Comparison of ENCODE assay signal across 19 cellular contexts in the genomic region with DNA sequence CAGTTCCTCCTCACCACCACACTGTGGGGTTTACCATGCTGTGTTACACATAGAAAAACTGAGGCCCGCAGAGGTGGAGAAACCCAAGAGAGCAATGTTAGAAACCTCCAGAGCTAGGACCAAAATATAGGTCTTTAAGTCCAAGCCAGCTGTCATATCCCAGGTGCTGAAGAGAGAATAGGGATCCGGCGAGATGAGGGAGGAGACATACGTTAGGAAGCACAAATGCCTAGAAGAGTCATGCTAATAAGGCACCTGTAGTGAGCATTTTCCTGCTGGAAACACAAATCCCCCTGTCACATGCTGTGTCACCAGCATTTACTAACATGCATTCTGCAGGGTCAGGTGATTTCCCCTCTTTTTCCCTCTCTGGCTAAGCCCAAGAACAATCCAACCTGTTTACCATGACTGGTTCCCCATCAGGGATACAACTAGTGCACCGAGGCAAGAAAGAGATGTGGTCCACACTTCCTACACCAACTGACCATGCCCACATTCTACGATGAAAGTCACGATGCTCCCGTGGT.
DNase-seq lines count a peak whose midpoint lies in the region; ATAC-seq, FAIRE-seq and TF ChIP-seq lines count a peak whose summit lies in the region.
"Had no signal": no experiment of that assay in that cellular context is flagged by ENCODE, and none has a peak within 500 bp of the region (broad histone marks: within the 10 kb centered on the region; RNA-seq: fewer than 3 reads in every experiment).

No MANE protein-coding gene starts in this region.

- no peaks in the 10 kb centered on the region for H3K9me3 ChIP-seq in RWPE2 (ENCODE audit: severe bottlenecking)
- no peaks in the 10 kb centered on the region for H3K9me3 ChIP-seq in keratinocyte (ENCODE audit: control insufficient read depth, low read depth, low read length)
- H3K9me3 ChIP-seq in vagina: no peaks in the 10 kb centered on the region
- no peaks in the 10 kb centered on the region for H3K9me3 ChIP-seq in OCI-LY7 (ENCODE audit: low read length)
- H3K9me3 ChIP-seq: BE2C, SK-N-SH had no signal

- H3K4me1 ChIP-seq in RWPE2 (ENCODE audit: insufficient read depth, poor library complexity, severe bottlenecking) (peaks cover 76% of the 10 kb centered on the region), keratinocyte (ENCODE audit: control insufficient read depth, extremely low read depth, insufficient read depth, low read length) (peaks cover 98% of the 10 kb centered on the region), vagina (peaks cover 46% of the 10 kb centered on the region), OCI-LY7 (ENCODE audit: insufficient read depth, low read length, poor library complexity, severe bottlenecking) (no peaks in the 10 kb centered on the region)
- H3K4me1 ChIP-seq: BE2C had no signal

- no TSS peak for BruUV-seq in OCI-LY7 (replicated peaks; lab: Mats Ljungman, UMichigan)

- H3K27me3 ChIP-seq in RWPE2 (ENCODE audit: insufficient read depth, poor library complexity, severe bottlenecking): no peaks in the 10 kb centered on the region
- no peaks in the 10 kb centered on the region for H3K27me3 ChIP-seq in keratinocyte (ENCODE audit: control insufficient read depth, extremely low read depth, insufficient read depth, low read length)
- no peaks in the 10 kb centered on the region for H3K27me3 ChIP-seq in vagina

- no peaks in the 10 kb centered on the region for H3K9me2 ChIP-seq in OCI-LY7 (ENCODE audit: insufficient read depth, low read length)
- H3K9me2 ChIP-seq: SK-N-SH had no signal

- H2AFZ ChIP-seq in keratinocyte (ENCODE audit: control insufficient read depth, low read length): no peak overlapping the region
- no peak overlapping the region for H2AFZ ChIP-seq in OCI-LY7 (ENCODE audit: low read length)

- H4K20me1 ChIP-seq in keratinocyte (ENCODE audit: control insufficient read depth, extremely low read depth, insufficient read depth, low read length) (no peaks in the 10 kb centered on the region), OCI-LY7 (ENCODE audit: insufficient read depth, low read length) (no peaks in the 10 kb centered on the region)

- H3K27ac ChIP-seq in RWPE2 (ENCODE audit: poor library complexity, severe bottlenecking) (peak overlapping the region; percentile 99), epithelial cell of prostate (peak overlapping the region; percentile 100), keratinocyte (ENCODE audit: control insufficient read depth, insufficient read depth, low read length) (peak overlapping the region; percentile 98), vagina (peak overlapping the region; percentile 57), OCI-LY7 (ENCODE audit: low read depth, low read length, poor library complexity, severe bottlenecking) (no peak overlapping the region)

- H3K79me2 ChIP-seq in keratinocyte (ENCODE audit: control insufficient read depth, insufficient read depth, low read length) (no peaks in the 10 kb centered on the region), OCI-LY7 (ENCODE audit: insufficient read depth, low read depth, low read length) (no peaks in the 10 kb centered on the region)

- ATAC-seq in RWPE2 (ENCODE audit: low read depth): no peak

- CTCF ChIA-PET in OCI-LY7 (lab: Charles Lee; ENCODE audit: unreplicated experiment): no interaction called here

- dilution Hi-C loops in keratinocyte (cut with MboI; ENCODE audit: extremely low pct_ligation_motif_present, low sequenced_read_pairs): no loop called here

- DNase-seq in RWPE2 (ENCODE audit: low spot score): no peak
- DNase-seq in epithelial cell of prostate (ENCODE audit: low read depth, low spot score): no peak
- DNase-seq in keratinocyte (ENCODE audit: low read depth, low spot score): no peak
- no peak for DNase-seq in vagina (ENCODE audit: extremely low spot score in 2 of 2)
- DNase-seq in OCI-LY7 (ENCODE audit: low spot score): no peak
- DNase-seq in NCI-H1436 (lab: John Stamatoyannopoulos, UW): no peak
- DNase-seq in NCI-H1092 treated with DMSO at 0.1 percent for 48 hours (lab: John Stamatoyannopoulos, UW): no peak
- DNase-seq: BE2C; CD4-positive, CD25-positive, alpha-beta regulatory T cell; EL; GF-D8; HCEC 1CT; KG1; NCI-H1694 treated with DMSO at 0.1 percent for 48 hours; NCI-H2081 treated with DMSO at 0.1 percent for 48 hours; NCI-H2171 treated with DMSO at 0.1 percent for 48 hours; NCI-H524 treated with DMSO at 0.1 percent for 48 hours; SIG-M5; SK-N-SH had no signal

- peak; percentile 66 for FAIRE-seq in keratinocyte (lab: Jason Lieb, UNC)

- no peak overlapping the region for H3K4me3 ChIP-seq in RWPE2 (ENCODE audit: severe bottlenecking)
- no peak overlapping the region for H3K4me3 ChIP-seq in keratinocyte (ENCODE audit: control insufficient read depth in 2 of 3, extremely low read depth in 1 of 3, insufficient read depth in 2 of 3, low read depth in 1 of 3, low read length in 3 of 3)
- no peak overlapping the region for H3K4me3 ChIP-seq in vagina
- no peak overlapping the region for H3K4me3 ChIP-seq in OCI-LY7 (ENCODE audit: low read depth, low read length, poor library complexity, severe bottlenecking)

- H3K9ac ChIP-seq in keratinocyte (ENCODE audit: control insufficient read depth, extremely low read depth, insufficient read depth, low read length): peak overlapping the region; percentile 68
- H3K9ac ChIP-seq: SK-N-SH had no signal

- no peak for TF ChIP-seq POLR2A in vagina (IDR thresholded peaks at IDR 0.05)

- no peak for TF ChIP-seq CTCF in RWPE2 (IDR thresholded peaks at IDR 0.05; ENCODE audit: poor library complexity, severe bottlenecking)
- TF ChIP-seq CTCF in keratinocyte (optimal IDR thresholded peaks at IDR 0.05 in 1 of 3, IDR thresholded peaks at IDR 0.05 in 1 of 3, conservative IDR thresholded peaks at IDR 0.05 in 1 of 3; ENCODE audit: extremely low read depth in 1 of 3, insufficient read depth in 2 of 3, low read length in 3 of 3): no peak
- TF ChIP-seq CTCF in vagina (IDR thresholded peaks at IDR 0.05): no peak
- TF ChIP-seq CTCF in OCI-LY7 (conservative IDR thresholded peaks at IDR 0.05; ENCODE audit: low read length): no peak

- H3K9me1 ChIP-seq in keratinocyte (ENCODE audit: control insufficient read depth, extremely low read depth, insufficient read depth, low read length): no peaks in the 10 kb centered on the region

- POLR2A ChIA-PET in OCI-LY7 (lab: Charles Lee): interaction anchor here (0.6 kb wide), 1 partner anchor 129 kb away, joined by 4 read pairs; no protein-coding TSS in a partner anchor

- H3K4me2 ChIP-seq in keratinocyte (ENCODE audit: control insufficient read depth, extremely low read depth, insufficient read depth, low read depth, low read length): peak overlapping the region; percentile 82
- H3K4me2 ChIP-seq in OCI-LY7 (ENCODE audit: low read length): no peak overlapping the region
- H3K4me2 ChIP-seq: SK-N-SH had no signal

- H3K36me3 ChIP-seq in RWPE2 (ENCODE audit: low read depth) (no peaks in the 10 kb centered on the region), keratinocyte (ENCODE audit: control insufficient read depth in 2 of 2, extremely low read depth in 1 of 2, insufficient read depth in 2 of 2, low read length in 2 of 2) (no peaks in the 10 kb centered on the region), vagina (no peaks in the 10 kb centered on the region), OCI-LY7 (ENCODE audit: insufficient read depth, low read length) (no peaks in the 10 kb centered on the region)
- H3K36me3 ChIP-seq: BE2C had no signal

- intact Hi-C loops in vagina (cut with DNase I): no loop called here
- intact Hi-C loops in OCI-LY7 (cut with micrococcal nuclease; ENCODE audit: unreplicated experiment): no loop called here
